ENCODE assay signal across 8 cellular contexts in genomic region chr18:32469190-32469611, GRCh38. TPM values are rescaled to one million over a fixed set of nuclear protein-coding genes. Genes with fewer than 3 reads are reported as not detected.
DNase-seq lines count a peak whose midpoint lies in the region; ATAC-seq, FAIRE-seq and TF ChIP-seq lines count a peak whose summit lies in the region.

No MANE protein-coding gene starts in this region.

- POLR2A ChIA-PET in AG04449 (lab: Yijun Ruan, JAX): no interaction called here

- peak overlapping the region in 1 of 2 donors; percentile 75 for H3K27ac ChIP-seq in lung (ENCODE audit: low read depth in 1 of 2, low read length in 1 of 2)
- no peak overlapping the region for H3K27ac ChIP-seq in testis

- TF ChIP-seq POLR2A in testis (IDR thresholded peaks at IDR 0.05): no peak

- H3K9me3 ChIP-seq in lung (ENCODE audit: control insufficient read depth in 2 of 2, insufficient read depth in 1 of 2, low read length in 1 of 2): no peaks in the 10 kb centered on the region
- no peaks in the 10 kb centered on the region for H3K9me3 ChIP-seq in testis

- intact Hi-C loops in testis (cut with DNase I; ENCODE audit: low total_unique reads): no loop called here

- H3K4me3 ChIP-seq in AG04449 (ENCODE audit: low read depth, low read length): peak overlapping the region; percentile 68
- peak overlapping the region; percentile 29 for H3K4me3 ChIP-seq in lung
- peak overlapping the region in 1 of 2 donors; percentile 78 for H3K4me3 ChIP-seq in testis

- FAIRE-seq in RCC 7860 (lab: Jason Lieb, UNC): no peak

- H3K36me3 ChIP-seq in lung (ENCODE audit: control insufficient read depth in 2 of 2, insufficient read depth in 2 of 2, low read length in 2 of 2) (no peaks in the 10 kb centered on the region), testis (ENCODE audit: low read depth, missing control alignments) (no peaks in the 10 kb centered on the region)

- TF ChIP-seq CTCF in AG04449 (IDR thresholded peaks at IDR 0.05; ENCODE audit: insufficient read depth, low read length, missing control alignments): no peak
- TF ChIP-seq CTCF in lung (IDR thresholded peaks at IDR 0.05; ENCODE audit: control extremely low read depth, extremely low read depth): no peak
- TF ChIP-seq CTCF in testis (IDR thresholded peaks at IDR 0.05): no peak

- no peaks in the 10 kb centered on the region for H3K27me3 ChIP-seq in lung (ENCODE audit: control insufficient read depth, insufficient read depth)
- H3K27me3 ChIP-seq in testis: no peaks in the 10 kb centered on the region

- CTCF ChIA-PET in AG04449 (lab: Yijun Ruan, JAX): interaction anchor here (0.8 to 9.3 kb wide), 7 partner anchors 159 to 786 kb away, joined by 3 to 186 read pairs (median 10); no protein-coding TSS in a partner anchor

- no peak for ATAC-seq in lung (ENCODE audit: insufficient read depth, low FRiP score)
- ATAC-seq in GM21737 (IDR thresholded peaks at IDR 0.05; ENCODE audit: unreplicated experiment): no peak
- ATAC-seq in HG02840 (IDR thresholded peaks at IDR 0.05; ENCODE audit: low FRiP score, unreplicated experiment): no peak

- WGBS in lung, 2 donors: 22 to 32% methylated on average over 8 of the region's 8 CpGs
- WGBS in testis, 2 donors: 12 to 34% methylated on average over 8 of the region's 8 CpGs

- DNase-seq in AG04449 (ENCODE audit: low read depth, low spot score): no peak
- peak; percentile 54 for DNase-seq in HCEC 1CT
- DNase-seq in RCC 7860 (ENCODE audit: low spot score): peak; percentile 29
- DNase-seq in ecto neural progenitor cell (ENCODE audit: low spot score): peak; percentile 54
- DNase-seq in lung (ENCODE audit: low spot score): peak; percentile 32
- peak; percentile 41 for DNase-seq in testis

- peaks cover 2 to 8% of the 10 kb centered on the region in 2 donors for H3K4me1 ChIP-seq in lung (ENCODE audit: control insufficient read depth in 2 of 2, insufficient read depth in 2 of 2, low read length in 2 of 2)
- H3K4me1 ChIP-seq in testis: peaks cover 9% of the 10 kb centered on the region

RNA-seq across cellular contexts. Expression of gene GAREM1, which starts 1.5 kb away (rescaled TPM):
- total RNA-seq in lung: 10 to 100 TPM; 12.6 to 13.7 TPM
- polyA plus RNA-seq in lung: 1 to 10 TPM; 3.0 to 4.4 TPM
- 10 to 100 TPM; 15.2 to 16.2 TPM for total RNA-seq in testis
- 10.7 TPM for polyA plus RNA-seq in testis (ENCODE audit: insufficient read depth, low read depth, low replicate concordance)
